ENCODE assay signal across 25 cellular contexts in genomic region chrX:130190801-130191200, GRCh38. TPM values are rescaled to one million over a fixed set of nuclear protein-coding genes. Genes with fewer than 3 reads are reported as not detected.
"Had no signal": no experiment of that assay in that cellular context is flagged by ENCODE, and none has a peak within 500 bp of the region (broad histone marks: within the 10 kb centered on the region; RNA-seq: fewer than 3 reads in every experiment).

No MANE protein-coding gene starts in this region.

- DNase-seq: stimulated activated CD4-positive, alpha-beta T cell treated with anti-CD3 and anti-CD28 coated beads, Interleukin-2, amount 100 ng/mL, for 48 hours; stimulated activated CD4-positive, alpha-beta T cell treated with anti-CD3 and anti-CD28 coated beads, Interleukin-4, amount 100 ng/mL, for 1 hour; stimulated activated CD4-positive, alpha-beta T cell treated with anti-CD3 and anti-CD28 coated beads, Interleukin-4, amount 100 ng/mL, for 24 hours; stimulated activated CD4-positive, alpha-beta T cell treated with anti-CD3 and anti-CD28 coated beads, Interleukin-4, amount 100 ng/mL, for 4 hours; stimulated activated CD8-positive, alpha-beta memory T cell treated with anti-CD3 and anti-CD28 coated beads, Interleukin-4, amount 100 ng/mL, for 48 hours; stimulated activated naive B cell treated with anti-CD40 and anti-IgM and Interleukin-4, amounts not matched to agents 10 μg/mL and 1 μg/mL and 100 μg/mL, for 72 hours; stimulated activated naive CD4-positive, alpha-beta T cell; stimulated activated naive CD4-positive, alpha-beta T cell treated with Interleukin-2 at 50 U/mL for 16 hours; stimulated activated naive CD8-positive, alpha-beta T cell treated with anti-CD3 and anti-CD28 coated beads, Interleukin-15, amount 100 ng/mL, for 72 hours; stimulated activated naive CD8-positive, alpha-beta T cell treated with anti-CD3 and anti-CD28 coated beads, Interleukin-15, Interleukin-2, amounts not matched to agents 100 U/mL and 50 U/mL, for 24 hours; stomach; substantia nigra; testis; thyroid gland; tibial artery; transverse colon; upper lobe of left lung; upper lobe of right lung; uterus had no signal

- H3K9me3 ChIP-seq: stomach, suprapubic skin, testis, thoracic aorta, thyroid gland, tibial artery, tibial nerve, transverse colon, upper lobe of left lung, upper lobe of right lung, uterus, vagina had no signal

- H3K36me3 ChIP-seq: stomach, suprapubic skin, thoracic aorta, thyroid gland, tibial artery, tibial nerve, transverse colon, upper lobe of left lung, upper lobe of right lung, uterus, vagina had no signal

- H3K27ac ChIP-seq: stomach, suprapubic skin, testis, thoracic aorta, thyroid gland, tibial artery, tibial nerve, transverse colon, upper lobe of left lung, upper lobe of right lung, uterus, vagina had no signal

- H3K4me1 ChIP-seq: stomach, suprapubic skin, testis, thyroid gland, tibial artery, tibial nerve, transverse colon, upper lobe of right lung, uterus, vagina had no signal

- ATAC-seq: stimulated activated effector memory CD8-positive, alpha-beta T cell treated with anti-CD3 and anti-CD28 coated beads, Interleukin-12 subunit alpha, Interleukin-12 subunit beta, amount 100 ng/mL, for 72 hours; stimulated activated memory B cell treated with anti-CD40 and anti-IgM and Interleukin-4, amounts not matched to agents 10 μg/mL and 1 μg/mL and 100 μg/mL, for 72 hours; stimulated activated naive B cell treated with anti-CD40 and anti-IgM and Interleukin-4, amounts not matched to agents 10 μg/mL and 1 μg/mL and 100 μg/mL, for 72 hours; stimulated activated naive CD8-positive, alpha-beta T cell treated with anti-CD3 and anti-CD28 coated beads, Interleukin-15, amount 100 ng/mL, for 72 hours; stimulated activated naive CD8-positive, alpha-beta T cell treated with anti-CD3 and anti-CD28 coated beads, Interleukin-15, Interleukin-2, amounts not matched to agents 100 U/mL and 50 U/mL, for 24 hours; upper lobe of right lung had no signal

- H3K27me3 ChIP-seq: stomach, suprapubic skin, testis, thyroid gland, tibial artery, transverse colon, upper lobe of left lung, upper lobe of right lung, uterus, vagina had no signal

- H3K4me3 ChIP-seq: stomach, suprapubic skin, testis, thoracic aorta, thyroid gland, tibial artery, tibial nerve, transverse colon, upper lobe of left lung, upper lobe of right lung, uterus, vagina had no signal

RNA-seq across cellular contexts. Expression of gene RAB33A, which starts 19.0 kb away (rescaled TPM):
- total RNA-seq: suprapubic skin, thoracic aorta had no signal
